In genomic region chr7:37435156-37435555, GRCh38 we compare ENCODE assay signal across 22 cellular contexts. TPM values are rescaled to one million over a fixed set of nuclear protein-coding genes. Genes with fewer than 3 reads are reported as not detected.
"Had no signal": no experiment of that assay in that cellular context is flagged by ENCODE, and none has a peak within 500 bp of the region (broad histone marks: within the 10 kb centered on the region; RNA-seq: fewer than 3 reads in every experiment).

No MANE protein-coding gene starts in this region.

- H3K27me3 ChIP-seq: gastrocnemius medialis, ovary, testis, tibial nerve, upper lobe of left lung had no signal

- H3K36me3 ChIP-seq: gastrocnemius medialis, ovary, tibial nerve, upper lobe of left lung had no signal

- DNase-seq: central memory CD4-positive, alpha-beta T cell; dorsolateral prefrontal cortex; effector CD4-positive, alpha-beta T cell; foreskin fibroblast; gastrocnemius medialis; head of caudate nucleus; mesendoderm; midbrain; occipital lobe; stimulated activated CD4-positive, alpha-beta T cell treated with anti-CD3 and anti-CD28 coated beads, Interleukin-12 subunit alpha, Interleukin-12 subunit beta, amount 100 ng/mL, for 4 hours; stimulated activated CD4-positive, alpha-beta T cell treated with anti-CD3 and anti-CD28 coated beads, Interleukin-1b, Interleukin-23, amount 100 ng/mL, for 48 hours; stimulated activated CD4-positive, alpha-beta T cell treated with anti-CD3 and anti-CD28 coated beads, Interleukin-4, amount 100 ng/mL, for 1 hour; stimulated activated CD8-positive, alpha-beta memory T cell treated with anti-CD3 and anti-CD28 coated beads, Interleukin-4, amount 100 ng/mL, for 48 hours; stimulated activated naive CD4-positive, alpha-beta T cell treated with Interleukin-2 at 50 U/mL for 16 hours; substantia nigra; upper lobe of left lung had no signal

- ATAC-seq: esophagus mucosa, gastrocnemius medialis had no signal

- H3K9me3 ChIP-seq: gastrocnemius medialis, ovary, testis, tibial nerve, upper lobe of left lung had no signal

- H3K4me3 ChIP-seq: dorsolateral prefrontal cortex, gastrocnemius medialis, ovary, smooth muscle cell, testis, tibial nerve, upper lobe of left lung had no signal

- H3K27ac ChIP-seq: gastrocnemius medialis, ovary had no signal

RNA-seq across cellular contexts. Expression of gene ELMO1, which starts 13.5 kb away (rescaled TPM):
- polyA plus RNA-seq: keratinocyte had no signal
